Comparison of ENCODE assay signal across 19 cellular contexts in genomic region chr2:190486037-190486623, GRCh38. TPM values are rescaled to one million over a fixed set of nuclear protein-coding genes. Genes with fewer than 3 reads are reported as not detected.
DNase-seq lines count a peak whose midpoint lies in the region; ATAC-seq and TF ChIP-seq lines count a peak whose summit lies in the region.
"Had no signal": no experiment of that assay in that cellular context is flagged by ENCODE, and none has a peak within 500 bp of the region (broad histone marks: within the 10 kb centered on the region; RNA-seq: fewer than 3 reads in every experiment).

No MANE protein-coding gene starts in this region.

- H3K9me3 Mint-ChIP-seq in activated naive CD4-positive, alpha-beta T cell treated with anti-CD3 and anti-CD28 coated beads, Interleukin-2, amount 50 U/mL, for 24 hours, result no peaks in the 10 kb centered on the region
- no peaks in the 10 kb centered on the region for H3K9me3 Mint-ChIP-seq in neural progenitor cell
- H3K9me3 Mint-ChIP-seq: activated naive CD8-positive, alpha-beta T cell treated with anti-CD3 and anti-CD28 coated beads, Interleukin-2, amount 10 ng/mL, durations not matched to agents 7 days and 5 days; activated T-cell treated with anti-CD3 and anti-CD28 coated beads, Interleukin-2, amount 50 U/mL, for 4 hours had no signal

- H3K4me3 Mint-ChIP-seq in activated naive CD4-positive, alpha-beta T cell treated with anti-CD3 and anti-CD28 coated beads, Interleukin-2, amount 50 U/mL, for 24 hours, result no peak overlapping the region
- H3K4me3 Mint-ChIP-seq in neural progenitor cell, result no peak overlapping the region
- H3K4me3 Mint-ChIP-seq: activated naive CD8-positive, alpha-beta T cell treated with anti-CD3 and anti-CD28 coated beads, Interleukin-2, amount 10 ng/mL, durations not matched to agents 7 days and 5 days; activated T-cell treated with anti-CD3 and anti-CD28 coated beads, Interleukin-2, amount 50 U/mL, for 4 hours; stimulated activated naive CD8-positive, alpha-beta T cell treated with anti-CD3 and anti-CD28 coated beads, Interleukin-15, amount 100 ng/mL, for 72 hours had no signal

- no peaks in the 10 kb centered on the region for H3K79me2 ChIP-seq in neural progenitor cell (ENCODE audit: low read depth)

- ATAC-seq in SK-N-SH treated with all-trans-retinoic acid at 6 μM for 48 hours (peak; percentile 69; the same call in 2 of the 3 replicates), omental fat pad (ENCODE audit: low FRiP score) (no peak)
- ATAC-seq: activated T-cell treated with anti-CD3 and anti-CD28 coated beads, Interleukin-2, amount 50 U/mL, for 4 hours; stimulated activated naive CD8-positive, alpha-beta T cell treated with anti-CD3 and anti-CD28 coated beads, Interleukin-15, amount 100 ng/mL, for 72 hours had no signal

- H3K4me1 Mint-ChIP-seq in activated naive CD4-positive, alpha-beta T cell treated with anti-CD3 and anti-CD28 coated beads, Interleukin-2, amount 50 U/mL, for 24 hours, result peaks cover 52% of the 10 kb centered on the region
- H3K4me1 Mint-ChIP-seq in neural progenitor cell, result peaks cover 23% of the 10 kb centered on the region

- TF ChIP-seq CTCF in fibroblast of pulmonary artery (IDR thresholded peaks at IDR 0.05; ENCODE audit: low read length, missing control alignments) (no peak), vagina (IDR thresholded peaks at IDR 0.05) (no peak), neural progenitor cell (IDR thresholded peaks at IDR 0.05) (no peak), omental fat pad (IDR thresholded peaks at IDR 0.05) (no peak)

- DNase-seq in activated naive CD4-positive, alpha-beta T cell treated with Interleukin-2 at 50 U/mL for 16 hours, result no peak
- DNase-seq in fibroblast of pulmonary artery (ENCODE audit: low read depth) (peak; percentile 33), vagina (ENCODE audit: extremely low spot score in 2 of 2) (no peak), SHP77 (lab: John Stamatoyannopoulos, UW) (no peak), neural progenitor cell (ENCODE audit: low spot score) (no peak), omental fat pad (ENCODE audit: low spot score) (no peak)
- DNase-seq: activated CD4-positive, alpha-beta T cell treated with anti-CD3 and anti-CD28 coated beads, Interleukin-2, amount 50 U/mL, for 48 hours; activated naive CD8-positive, alpha-beta T cell treated with anti-CD3 and anti-CD28 coated beads, Interleukin-2, amount 10 ng/mL, durations not matched to agents 7 days and 5 days; activated T-cell treated with anti-CD3 and anti-CD28 coated beads, Interleukin-2, amount 50 U/mL, for 4 hours; COR-L47; effector memory CD4-positive, alpha-beta T cell; hippocampal formation; kidney glomerular epithelial cell; NCI-H526; PC-3; stimulated activated naive CD8-positive, alpha-beta T cell treated with anti-CD3 and anti-CD28 coated beads, Interleukin-15, amount 100 ng/mL, for 72 hours; uterus had no signal

- H3K9ac ChIP-seq in neural progenitor cell, result no peak overlapping the region

- H3K36me3 ChIP-seq in vagina, result peaks cover 0 to 24% of the 10 kb centered on the region in 2 donors
- H3K36me3 ChIP-seq in neural progenitor cell, result no peaks in the 10 kb centered on the region
- H3K36me3 ChIP-seq: uterus had no signal

- no peaks in the 10 kb centered on the region for H3K27me3 ChIP-seq in vagina
- no peaks in the 10 kb centered on the region for H3K27me3 ChIP-seq in neural progenitor cell
- H3K27me3 ChIP-seq: uterus had no signal

- H3K27ac Mint-ChIP-seq in activated naive CD4-positive, alpha-beta T cell treated with anti-CD3 and anti-CD28 coated beads, Interleukin-2, amount 50 U/mL, for 24 hours, result peak overlapping the region; percentile 37
- H3K27ac Mint-ChIP-seq in neural progenitor cell, result no peak overlapping the region
- H3K27ac Mint-ChIP-seq: activated naive CD8-positive, alpha-beta T cell treated with anti-CD3 and anti-CD28 coated beads, Interleukin-2, amount 10 ng/mL, durations not matched to agents 7 days and 5 days; stimulated activated naive CD8-positive, alpha-beta T cell treated with anti-CD3 and anti-CD28 coated beads, Interleukin-15, amount 100 ng/mL, for 72 hours had no signal

- no peak overlapping the region for H2AFZ ChIP-seq in neural progenitor cell (replicated peaks)

- no peaks in the 10 kb centered on the region for H3K27me3 Mint-ChIP-seq in activated naive CD4-positive, alpha-beta T cell treated with anti-CD3 and anti-CD28 coated beads, Interleukin-2, amount 50 U/mL, for 24 hours
- H3K27me3 Mint-ChIP-seq in neural progenitor cell (ENCODE audit: insufficient read depth, low read depth), result no peaks in the 10 kb centered on the region
- H3K27me3 Mint-ChIP-seq: activated naive CD8-positive, alpha-beta T cell treated with anti-CD3 and anti-CD28 coated beads, Interleukin-2, amount 10 ng/mL, durations not matched to agents 7 days and 5 days; stimulated activated naive CD8-positive, alpha-beta T cell treated with anti-CD3 and anti-CD28 coated beads, Interleukin-15, amount 100 ng/mL, for 72 hours had no signal

- H3K4me1 ChIP-seq in vagina (peaks cover 23% of the 10 kb centered on the region), neural progenitor cell (peaks cover 15% of the 10 kb centered on the region)
- H3K4me1 ChIP-seq: uterus had no signal

- H3K4me3 ChIP-seq in fibroblast of pulmonary artery (replicated peaks; ENCODE audit: low read depth, low read length), result no peak overlapping the region
- no peak overlapping the region for H3K4me3 ChIP-seq in vagina
- no peak overlapping the region for H3K4me3 ChIP-seq in neural progenitor cell
- H3K4me3 ChIP-seq: uterus had no signal

- H3K9me3 ChIP-seq in vagina, result no peaks in the 10 kb centered on the region
- H3K9me3 ChIP-seq in neural progenitor cell (ENCODE audit: low read depth), result no peaks in the 10 kb centered on the region
- H3K9me3 ChIP-seq: uterus had no signal

- H3F3A ChIP-seq in neural progenitor cell (ENCODE audit: low read depth), result no peaks in the 10 kb centered on the region

- no peaks in the 10 kb centered on the region for H4K20me1 ChIP-seq in neural progenitor cell (ENCODE audit: low read depth)

- no peak for TF ChIP-seq POLR2A in vagina (IDR thresholded peaks at IDR 0.05)

- intact Hi-C loops in vagina (cut with DNase I), result no loop called here

- H3K27ac ChIP-seq in vagina, result peak overlapping the region; percentile 1
- no peak overlapping the region for H3K27ac ChIP-seq in neural progenitor cell
- H3K27ac ChIP-seq: uterus had no signal

- H3K4me2 ChIP-seq in neural progenitor cell, result no peak overlapping the region

- peaks cover 32% of the 10 kb centered on the region for H3K36me3 Mint-ChIP-seq in activated naive CD4-positive, alpha-beta T cell treated with anti-CD3 and anti-CD28 coated beads, Interleukin-2, amount 50 U/mL, for 24 hours
- no peaks in the 10 kb centered on the region for H3K36me3 Mint-ChIP-seq in neural progenitor cell

TF ChIP-seq in SK-N-SH treated with all-trans-retinoic acid at 6 μM for 48 hours, 23 proteins besides CTCF, POLR2A, EP300 and RAD21:
- TF ChIP-seq ISL1 (CRISPR knock-in tag; IDR thresholded peaks at IDR 0.05) (no peak), RARB (CRISPR knock-in tag; IDR thresholded peaks at IDR 0.05) (no peak), TOX (CRISPR knock-in tag; IDR thresholded peaks at IDR 0.05; ENCODE audit: borderline replicate concordance) (no peak), BACH2 (CRISPR knock-in tag; IDR thresholded peaks at IDR 0.05; ENCODE audit: borderline replicate concordance) (no peak), ESRRG (CRISPR knock-in tag; IDR thresholded peaks at IDR 0.05) (no peak)

RNA-seq across cellular contexts. Expression of gene NEMP2, which starts 48.4 kb away (rescaled TPM):
- total RNA-seq in vagina (2.2 TPM), neural progenitor cell (ENCODE audit: low replicate concordance) (3.9 and 13.8 TPM in 2 replicates), omental fat pad (10 to 100 TPM in 1 of 4 donors, 1 to 10 TPM in 3; 2.6 to 10.5 (median 5.3) TPM)
